In genomic region chr19:2129892-2130770, GRCh38 we compare ENCODE assay signal across 15 cellular contexts.
"Had no signal": no experiment of that assay in that cellular context is flagged by ENCODE, and none has a peak within 500 bp of the region (broad histone marks: within the 10 kb centered on the region; RNA-seq: fewer than 3 reads in every experiment).

No MANE protein-coding gene starts in this region.

- H3K27ac ChIP-seq: cardiac muscle cell, testis, upper lobe of left lung, VCaP had no signal

- DNase-seq: activated CD4-positive, alpha-beta T cell treated with anti-CD3 and anti-CD28 coated beads, Interleukin-2, amount 50 U/mL, for 1 hour; activated CD4-positive, CD25-positive, alpha-beta regulatory T cell treated with anti-CD3 and anti-CD28 coated beads, Interleukin-2, amount 50 U/mL, for 72 hours; activated CD8-positive, alpha-beta memory T cell treated with anti-CD3 and anti-CD28 coated beads for 24 hours; activated gamma-delta T cell; effector memory CD8-positive, alpha-beta T cell; hippocampal formation; retina; testis had no signal

- H3K27me3 ChIP-seq: cardiac muscle cell, testis, upper lobe of left lung had no signal

- FAIRE-seq: islet of Langerhans had no signal

- H3K9me3 ChIP-seq: testis, upper lobe of left lung had no signal

- H3K4me1 ChIP-seq: upper lobe of left lung had no signal

- H3K9me3 Mint-ChIP-seq: activated naive CD4-positive, alpha-beta T cell treated with anti-CD3 and anti-CD28 coated beads, Interleukin-2, amount 50 U/mL, for 24 hours; effector memory CD8-positive, alpha-beta T cell; mesothelial cell of epicardium; natural killer cell treated with Interleukin-12 subunit alpha and Interleukin-12 subunit beta and Interleukin-15 and Interleukin-18, amount 100 ng/mL, for 72 hours had no signal

- H3K36me3 Mint-ChIP-seq: activated naive CD4-positive, alpha-beta T cell treated with anti-CD3 and anti-CD28 coated beads, Interleukin-2, amount 50 U/mL, for 24 hours; natural killer cell treated with Interleukin-12 subunit alpha and Interleukin-12 subunit beta and Interleukin-15 and Interleukin-18, amount 100 ng/mL, for 72 hours had no signal

- H3K27me3 Mint-ChIP-seq: activated naive CD4-positive, alpha-beta T cell treated with anti-CD3 and anti-CD28 coated beads, Interleukin-2, amount 50 U/mL, for 24 hours; effector memory CD8-positive, alpha-beta T cell; natural killer cell treated with Interleukin-12 subunit alpha and Interleukin-12 subunit beta and Interleukin-15 and Interleukin-18, amount 100 ng/mL, for 72 hours had no signal

- H3K4me3 ChIP-seq: cardiac muscle cell, testis, upper lobe of left lung had no signal

- H3K27ac Mint-ChIP-seq: activated naive CD4-positive, alpha-beta T cell treated with anti-CD3 and anti-CD28 coated beads, Interleukin-2, amount 50 U/mL, for 24 hours; effector memory CD8-positive, alpha-beta T cell; mesothelial cell of epicardium; natural killer cell treated with Interleukin-12 subunit alpha and Interleukin-12 subunit beta and Interleukin-15 and Interleukin-18, amount 100 ng/mL, for 72 hours had no signal

- ATAC-seq: effector memory CD8-positive, alpha-beta T cell; natural killer cell treated with Interleukin-12 subunit alpha and Interleukin-12 subunit beta and Interleukin-15 and Interleukin-18, amount 100 ng/mL, for 72 hours had no signal

- H3K4me3 Mint-ChIP-seq: activated naive CD4-positive, alpha-beta T cell treated with anti-CD3 and anti-CD28 coated beads, Interleukin-2, amount 50 U/mL, for 24 hours; effector memory CD8-positive, alpha-beta T cell; mesothelial cell of epicardium; natural killer cell treated with Interleukin-12 subunit alpha and Interleukin-12 subunit beta and Interleukin-15 and Interleukin-18, amount 100 ng/mL, for 72 hours had no signal

- H3K4me1 Mint-ChIP-seq: activated naive CD4-positive, alpha-beta T cell treated with anti-CD3 and anti-CD28 coated beads, Interleukin-2, amount 50 U/mL, for 24 hours; mesothelial cell of epicardium had no signal
